Comparison of ENCODE assay signal across 18 cellular contexts in the genomic region with DNA sequence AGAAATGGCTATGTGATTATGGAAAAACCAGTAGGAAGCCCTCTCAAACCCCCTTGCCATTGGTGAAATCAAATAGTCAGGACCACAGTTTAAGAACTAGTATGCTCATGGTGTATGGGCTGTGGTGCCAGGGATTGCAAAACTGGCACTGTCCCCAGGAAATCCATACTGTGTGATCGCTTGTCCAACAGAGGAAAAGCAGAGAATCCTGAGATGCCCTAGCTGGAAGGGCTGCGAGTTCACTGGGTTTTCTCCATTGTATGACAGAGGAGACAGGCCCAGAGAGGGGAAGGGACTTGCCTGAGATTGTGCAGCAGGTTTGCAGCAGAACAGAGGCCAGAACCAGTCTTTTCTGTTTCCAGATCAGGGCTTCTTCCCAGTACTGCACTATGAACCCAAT.
"Had no signal": no experiment of that assay in that cellular context is flagged by ENCODE, and none has a peak within 500 bp of the region (broad histone marks: within the 10 kb centered on the region; RNA-seq: fewer than 3 reads in every experiment).

No MANE protein-coding gene starts in this region.

- H3K4me3 ChIP-seq: breast epithelium, esophagus muscularis mucosa, mucosa of descending colon, prostate gland, tibial nerve had no signal

- H3K4me3 Mint-ChIP-seq: activated CD4-positive, alpha-beta memory T cell treated with anti-CD3 and anti-CD28 coated beads, Interleukin-2, amount 10 ng/mL, durations not matched to agents 7 days and 5 days; activated T-cell treated with anti-CD3 and anti-CD28 coated beads, Interleukin-2, amount 50 U/mL, for 72 hours; nephron had no signal

- DNase-seq: activated CD4-positive, alpha-beta memory T cell treated with anti-CD3 and anti-CD28 coated beads, Interleukin-2, amount 10 ng/mL, durations not matched to agents 7 days and 5 days; activated CD4-positive, CD25-positive, alpha-beta regulatory T cell treated with anti-CD3 and anti-CD28 coated beads, Interleukin-2, amount 50 U/mL, for 72 hours; activated naive CD4-positive, alpha-beta T cell; activated T-cell treated with anti-CD3 and anti-CD28 coated beads, Interleukin-2, amount 50 U/mL, for 72 hours; aorta; glutamatergic neuron; left colon; mammary epithelial cell; mucosa of descending colon; occipital lobe; stimulated activated CD4-positive, alpha-beta T cell treated with anti-CD3 and anti-CD28 coated beads, Interleukin-15, amount 100 ng/mL, for 24 hours; stimulated activated CD4-positive, alpha-beta T cell treated with anti-CD3 and anti-CD28 coated beads, Interleukin-4, amount 100 ng/mL, for 24 hours had no signal

- H3K27me3 ChIP-seq: breast epithelium, esophagus muscularis mucosa, tibial nerve had no signal

- H3K9me3 ChIP-seq: breast epithelium, esophagus muscularis mucosa, mucosa of descending colon, prostate gland, tibial nerve had no signal

- FAIRE-seq: endometrium had no signal

- H3K27me3 Mint-ChIP-seq: activated CD4-positive, alpha-beta memory T cell treated with anti-CD3 and anti-CD28 coated beads, Interleukin-2, amount 10 ng/mL, durations not matched to agents 7 days and 5 days had no signal

- H3K4me1 Mint-ChIP-seq: nephron had no signal

- H3K36me3 ChIP-seq: breast epithelium, prostate gland had no signal

- H3K4me1 ChIP-seq: breast epithelium, prostate gland, tibial nerve had no signal

- H3K27ac Mint-ChIP-seq: activated CD4-positive, alpha-beta memory T cell treated with anti-CD3 and anti-CD28 coated beads, Interleukin-2, amount 10 ng/mL, durations not matched to agents 7 days and 5 days; activated T-cell treated with anti-CD3 and anti-CD28 coated beads, Interleukin-2, amount 50 U/mL, for 72 hours; nephron had no signal

- ATAC-seq: activated T-cell treated with anti-CD3 and anti-CD28 coated beads, Interleukin-2, amount 50 U/mL, for 72 hours; left colon; mucosa of descending colon had no signal

- H3K27ac ChIP-seq: breast epithelium, esophagus muscularis mucosa, prostate gland, tibial nerve had no signal
